Comparison of ENCODE assay signal across 32 cellular contexts in the genomic region with DNA sequence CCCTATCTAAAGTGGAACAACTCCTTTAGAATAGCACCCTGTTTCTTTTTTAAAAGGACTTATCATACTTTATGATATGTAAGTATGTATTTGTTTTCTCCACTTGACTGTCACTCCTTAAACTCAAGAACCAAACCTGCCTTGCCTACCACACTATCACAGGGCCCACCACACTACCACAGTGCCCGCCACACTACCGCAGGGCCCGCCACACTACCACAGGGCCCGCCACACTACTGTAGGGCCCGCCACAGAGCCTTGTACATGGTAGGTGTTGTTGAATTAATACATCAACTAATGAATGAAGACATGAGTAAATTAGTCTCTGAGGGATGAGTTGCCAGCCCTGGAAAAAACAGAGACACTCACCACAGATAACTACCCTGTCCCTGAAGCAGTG.
"Had no signal": no experiment of that assay in that cellular context is flagged by ENCODE, and none has a peak within 500 bp of the region (broad histone marks: within the 10 kb centered on the region; RNA-seq: fewer than 3 reads in every experiment).

No MANE protein-coding gene starts in this region.

- H3K4me3 Mint-ChIP-seq: activated CD4-positive, alpha-beta memory T cell treated with anti-CD3 and anti-CD28 coated beads, Interleukin-2, amount 10 ng/mL, durations not matched to agents 7 days and 5 days; activated CD8-positive, alpha-beta memory T cell treated with anti-CD3 and anti-CD28 coated beads, Interleukin-2, amount 10 ng/mL, durations not matched to agents 7 days and 5 days had no signal

- H3K27me3 ChIP-seq: brain microvascular endothelial cell, MG63 had no signal

- H3K9me3 ChIP-seq: MG63 had no signal

- H3K27ac Mint-ChIP-seq: activated CD4-positive, alpha-beta memory T cell treated with anti-CD3 and anti-CD28 coated beads, Interleukin-2, amount 10 ng/mL, durations not matched to agents 7 days and 5 days; activated CD8-positive, alpha-beta memory T cell treated with anti-CD3 and anti-CD28 coated beads, Interleukin-2, amount 10 ng/mL, durations not matched to agents 7 days and 5 days had no signal

- H3K27ac ChIP-seq: brain microvascular endothelial cell, PC-9, WERI-Rb-1 had no signal

- ATAC-seq: activated CD8-positive, alpha-beta memory T cell treated with anti-CD3 and anti-CD28 coated beads, Interleukin-2, amount 10 ng/mL, durations not matched to agents 7 days and 5 days; Right ventricle myocardium inferior had no signal

- H3K4me3 ChIP-seq: MG63, PC-9 had no signal

- H3K4me1 Mint-ChIP-seq: activated CD4-positive, alpha-beta memory T cell treated with anti-CD3 and anti-CD28 coated beads, Interleukin-2, amount 10 ng/mL, durations not matched to agents 7 days and 5 days; activated CD8-positive, alpha-beta memory T cell treated with anti-CD3 and anti-CD28 coated beads, Interleukin-2, amount 10 ng/mL, durations not matched to agents 7 days and 5 days had no signal

- DNase-seq: activated CD4-positive, alpha-beta memory T cell treated with anti-CD3 and anti-CD28 coated beads, Interleukin-2, amount 10 ng/mL, durations not matched to agents 7 days and 5 days; activated CD4-positive, alpha-beta T cell treated with anti-CD3 and anti-CD28 coated beads for 1 hour; activated CD4-positive, alpha-beta T cell treated with anti-CD3 and anti-CD28 coated beads for 48 hours; activated CD4-positive, CD25-positive, alpha-beta regulatory T cell; activated CD8-positive, alpha-beta memory T cell treated with anti-CD3 and anti-CD28 coated beads for 24 hours; activated CD8-positive, alpha-beta memory T cell treated with anti-CD3 and anti-CD28 coated beads, Interleukin-2, amount 10 ng/mL, durations not matched to agents 7 days and 5 days; activated CD8-positive, alpha-beta memory T cell treated with anti-CD3 and anti-CD28 coated beads, Interleukin-2, amount 50 U/mL, for 48 hours; activated effector memory CD4-positive, alpha-beta T cell treated with Interleukin-2 at 50 U/mL for 16 hours; activated naive CD4-positive, alpha-beta T cell treated with anti-CD3 and anti-CD28 coated beads, Interleukin-2, amount 50 U/mL, for 16 hours; anterior cingulate cortex; brain microvascular endothelial cell; central memory CD4-positive, alpha-beta T cell; Kasumi-1; KG1; MG63; NCI-H1092; NCI-H146; NCI-H187; NCI-H2029 treated with DMSO at 0.1 percent for 48 hours; NCI-H2107; NCI-H2171; NCI-H510A; NCI-H526; NCI-H748 treated with DMSO at 0.1 percent for 48 hours; NK-92 treated with Interleukin-12 subunit alpha and Interleukin-12 subunit beta, amount 100 ng/mL, for 24 hours; PC-9; SIG-M5; SW 1271; T-helper 1 cell; T1000; WERI-Rb-1 had no signal

- H3K27me3 Mint-ChIP-seq: activated CD4-positive, alpha-beta memory T cell treated with anti-CD3 and anti-CD28 coated beads, Interleukin-2, amount 10 ng/mL, durations not matched to agents 7 days and 5 days; activated CD8-positive, alpha-beta memory T cell treated with anti-CD3 and anti-CD28 coated beads, Interleukin-2, amount 10 ng/mL, durations not matched to agents 7 days and 5 days had no signal
